In the genomic region with DNA sequence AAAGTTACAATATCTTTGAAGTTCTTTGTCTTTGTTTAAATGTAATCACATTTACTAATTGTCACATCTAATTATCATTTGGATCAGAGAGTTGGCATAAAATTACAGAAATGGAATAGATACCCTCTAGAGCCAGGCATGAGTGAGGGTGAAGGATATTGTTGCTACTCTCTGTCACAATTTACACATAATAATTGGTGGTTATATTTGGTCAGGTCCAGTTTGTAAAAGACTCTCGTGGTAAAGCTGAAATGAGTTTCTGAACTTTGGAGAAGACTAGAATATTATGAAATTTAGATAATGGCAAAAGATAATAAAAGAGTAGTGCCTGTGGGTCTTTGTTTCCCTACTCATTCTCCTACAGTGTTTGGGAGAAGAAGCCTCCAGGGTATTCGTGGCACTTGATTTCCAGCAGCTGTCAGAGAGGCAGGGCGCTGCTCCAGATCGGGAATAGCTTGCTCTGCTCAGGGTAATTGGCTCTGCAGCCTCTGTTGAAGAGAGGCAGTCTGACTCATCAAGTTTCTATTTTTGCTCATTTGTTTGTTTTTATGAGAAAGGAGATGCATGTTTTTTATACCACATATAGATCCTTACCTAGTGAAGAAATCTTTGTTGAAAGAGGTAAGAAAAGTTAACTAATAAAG, we compare ENCODE assay signal across 9 cellular contexts.
DNase-seq lines count a peak whose midpoint lies in the region; ATAC-seq and TF ChIP-seq lines count a peak whose summit lies in the region.
"Had no signal": no experiment of that assay in that cellular context is flagged by ENCODE, and none has a peak within 500 bp of the region (broad histone marks: within the 10 kb centered on the region; RNA-seq: fewer than 3 reads in every experiment).

No MANE protein-coding gene starts in this region.

- peaks cover 3% of the 10 kb centered on the region for H3K9me3 Mint-ChIP-seq in neural crest cell

- H3K27me3 ChIP-seq in esophagus muscularis mucosa: no peaks in the 10 kb centered on the region

- peaks cover 24% of the 10 kb centered on the region for H3K4me1 Mint-ChIP-seq in neural crest cell

- WGBS in esophagus muscularis mucosa: 13% methylated on average over 4 of the region's 4 CpGs

- TF ChIP-seq POLR2A in esophagus muscularis mucosa (IDR thresholded peaks at IDR 0.05; ENCODE audit: low read depth): no peak

- no peak for TF ChIP-seq CTCF in fibroblast of mammary gland (conservative IDR thresholded peaks at IDR 0.05; ENCODE audit: control insufficient read depth, insufficient read depth, low read depth, low read length)
- no peak for TF ChIP-seq CTCF in neural crest cell (conservative IDR thresholded peaks at IDR 0.05)
- no peak for TF ChIP-seq CTCF in esophagus muscularis mucosa (IDR thresholded peaks at IDR 0.05)

- H3K27ac Mint-ChIP-seq in neural crest cell (ENCODE audit: unreplicated experiment): peak overlapping the region; percentile 73

- intact Hi-C loops in esophagus muscularis mucosa (cut with DNase I): no loop called here

- no peak for ATAC-seq in stimulated activated naive CD8-positive, alpha-beta T cell treated with anti-CD3 and anti-CD28 coated beads, Interleukin-15, Interleukin-2, amounts not matched to agents 100 U/mL and 50 U/mL, for 24 hours
- ATAC-seq in GM21447 (IDR thresholded peaks at IDR 0.05; ENCODE audit: unreplicated experiment): no peak
- ATAC-seq: activated T-cell treated with anti-CD3 and anti-CD28 coated beads, Interleukin-2, amount 50 U/mL, for 4 hours had no signal

- H3K4me1 ChIP-seq in esophagus muscularis mucosa: peaks cover 0 to 5% (median 3%) of the 10 kb centered on the region in 4 donors

- H3K4me3 Mint-ChIP-seq in neural crest cell: no peak overlapping the region
- H3K4me3 Mint-ChIP-seq: activated T-cell treated with anti-CD3 and anti-CD28 coated beads, Interleukin-2, amount 50 U/mL, for 4 hours had no signal

- H3K9me3 ChIP-seq in esophagus muscularis mucosa: no peaks in the 10 kb centered on the region

- no peaks in the 10 kb centered on the region for H3K27me3 Mint-ChIP-seq in neural crest cell (ENCODE audit: low read depth)

- H3K36me3 Mint-ChIP-seq in neural crest cell (ENCODE audit: low read depth): no peaks in the 10 kb centered on the region

- H3K27ac ChIP-seq in esophagus muscularis mucosa (replicated peaks in 1 of 4): no peak overlapping the region

- no peaks in the 10 kb centered on the region for H3K36me3 ChIP-seq in esophagus muscularis mucosa

- H3K4me3 ChIP-seq in fibroblast of mammary gland (ENCODE audit: control insufficient read depth, low read depth, low read length) (no peak overlapping the region), esophagus muscularis mucosa (no peak overlapping the region)

- peak; percentile 6 for DNase-seq in Daoy (ENCODE audit: low read depth)
- peak; percentile 74 for DNase-seq in NCI-H226
- DNase-seq in fibroblast of mammary gland (ENCODE audit: low read depth): peak; percentile 56
- DNase-seq in neural crest cell (ENCODE audit: low read depth, low spot score): no peak
- no peak for DNase-seq in stimulated activated CD4-positive, alpha-beta T cell treated with anti-CD3 and anti-CD28 coated beads, Interleukin-4, amount 100 ng/mL, for 24 hours
- no peak for DNase-seq in esophagus muscularis mucosa (ENCODE audit: extremely low spot score)
- DNase-seq in stimulated activated naive CD8-positive, alpha-beta T cell treated with anti-CD3 and anti-CD28 coated beads, Interleukin-15, Interleukin-2, amounts not matched to agents 100 U/mL and 50 U/mL, for 24 hours: no peak
- DNase-seq: activated T-cell treated with anti-CD3 and anti-CD28 coated beads, Interleukin-2, amount 50 U/mL, for 4 hours had no signal

- no peak for TF ChIP-seq EP300 in esophagus muscularis mucosa (IDR thresholded peaks at IDR 0.05)

Comparison
In these comparisons a context has a peak if more than half of its experiments do, and no peak if none do; other contexts are left out.
1. DNase-seq: peak in Daoy (single experiment), NCI-H226 (single experiment) and fibroblast of mammary gland (single experiment); none in neural crest cell (single experiment), stimulated activated CD4-positive, alpha-beta T cell treated with anti-CD3 and anti-CD28 coated beads, Interleukin-4, amount 100 ng/mL, for 24 hours (single experiment), esophagus muscularis mucosa (single experiment) and stimulated activated naive CD8-positive, alpha-beta T cell treated with anti-CD3 and anti-CD28 coated beads, Interleukin-15, Interleukin-2, amounts not matched to agents 100 U/mL and 50 U/mL, for 24 hours (single experiment).